Comparison of ENCODE assay signal across 10 cellular contexts in genomic region chr4:75432683-75433082, GRCh38.
A peak's percentile ranks its signal among the peaks of the same experiment; 100 is the strongest.
DNase-seq lines count a peak whose midpoint lies in the region; ATAC-seq and TF ChIP-seq lines count a peak whose summit lies in the region.
"Had no signal": no experiment of that assay in that cellular context is flagged by ENCODE, and none has a peak within 500 bp of the region (broad histone marks: within the 10 kb centered on the region; RNA-seq: fewer than 3 reads in every experiment).

No MANE protein-coding gene starts in this region.

- TF ChIP-seq CTCF in SK-N-SH (IDR thresholded peaks at IDR 0.05) = peak; percentile 51

- no peaks in the 10 kb centered on the region for H3K9me2 ChIP-seq in SK-N-SH

- TF ChIP-seq RAD21 in SK-N-SH (IDR thresholded peaks at IDR 0.05; ENCODE audit: low read length) = peak; percentile 41

- H3K4me3 ChIP-seq in SK-N-SH (ENCODE audit: low read depth in 2 of 2, low read length in 1 of 2) = peak overlapping the region in 1 of 2 experiments; percentile 25; a peak in 1 of 4 replicates
- H3K4me3 ChIP-seq: lung had no signal

- H3K9ac ChIP-seq in SK-N-SH = no peak overlapping the region

- CTCF ChIA-PET in SK-N-SH (lab: Yijun Ruan, JAX) = interaction anchor here (0.7 to 1.1 kb wide), 3 partner anchors 18 to 110 kb away, joined by 3 to 6 read pairs (median 4); no protein-coding TSS in a partner anchor

- no peaks in the 10 kb centered on the region for H4K20me1 ChIP-seq in SK-N-SH (ENCODE audit: insufficient read depth)

- no peaks in the 10 kb centered on the region for H3F3A ChIP-seq in SK-N-SH (replicated peaks; ENCODE audit: insufficient read depth)

- H3K36me3 ChIP-seq in SK-N-SH (replicated peaks in 1 of 2; ENCODE audit: control insufficient read depth in 1 of 2, insufficient read depth in 2 of 2, low read length in 1 of 2) = no peaks in the 10 kb centered on the region

- no peak for TF ChIP-seq EP300 in SK-N-SH (IDR thresholded peaks at IDR 0.05; ENCODE audit: borderline replicate concordance in 1 of 2, low read depth in 1 of 2, low read length in 1 of 2)

- H3K27ac ChIP-seq in SK-N-SH (ENCODE audit: low read depth in 2 of 2, low read length in 1 of 2) = no peak overlapping the region

- no peaks in the 10 kb centered on the region for H3K9me3 ChIP-seq in SK-N-SH

- H3K27me3 ChIP-seq in SK-N-SH (ENCODE audit: insufficient read depth) = no peaks in the 10 kb centered on the region

- no peaks in the 10 kb centered on the region for H3K79me2 ChIP-seq in SK-N-SH (ENCODE audit: insufficient read depth)

- DNase-seq in DMS53 (lab: John Stamatoyannopoulos, UW) = peak; percentile 50
- DNase-seq in SK-N-SH = peak; percentile 38
- peak; percentile 53 for DNase-seq in iPS-NIHi11 (ENCODE audit: low spot score)
- no peak for DNase-seq in COLO668 (lab: John Stamatoyannopoulos, UW; ENCODE audit: unreplicated experiment)
- no peak for DNase-seq in 8988T
- no peak for DNase-seq in MV-4-11 (lab: John Stamatoyannopoulos, UW)
- DNase-seq in HuH-7.5 (ENCODE audit: low spot score) = no peak
- DNase-seq: activated CD4-positive, CD25-positive, alpha-beta regulatory T cell treated with anti-CD3 and anti-CD28 coated beads, Interleukin-2, amount 50 U/mL, for 72 hours had no signal

- POLR2A ChIA-PET in SK-N-SH (lab: Yijun Ruan, JAX) = no interaction called here

- H2AFZ ChIP-seq in SK-N-SH (ENCODE audit: low read depth) = no peak overlapping the region

- no peaks in the 10 kb centered on the region for H3K4me1 ChIP-seq in SK-N-SH (ENCODE audit: control insufficient read depth in 1 of 2, insufficient read depth in 2 of 2, low read depth in 1 of 2, low read length in 1 of 2)

- no peak overlapping the region for H3K4me2 ChIP-seq in SK-N-SH

- ATAC-seq in HG02588 (IDR thresholded peaks at IDR 0.05; ENCODE audit: unreplicated experiment) = peak; percentile 62

TF ChIP-seq in SK-N-SH, 30 proteins besides CTCF, POLR2A, EP300 and RAD21:
- TF ChIP-seq SMC3 (IDR thresholded peaks at IDR 0.05; ENCODE audit: low read depth, low read length) (peak; percentile 41), RCOR1 (IDR thresholded peaks at IDR 0.05; ENCODE audit: low read length) (no peak), USF1 (IDR thresholded peaks at IDR 0.05; ENCODE audit: borderline replicate concordance, low read depth) (no peak), GATA2 (CRISPR knock-in tag; IDR thresholded peaks at IDR 0.05) (no peak)
TF ChIP-seq in SK-N-SH: peak in this region for 1.

Comparison
In these comparisons a context has a peak if more than half of its experiments do, and no peak if none do; other contexts are left out.
1. DNase-seq: peak in DMS53 (single experiment), SK-N-SH (single experiment) and iPS-NIHi11 (single experiment); none in COLO668 (single experiment), 8988T (single experiment), MV-4-11 (single experiment) and HuH-7.5 (single experiment).